ENCODE assay signal across 1 cellular context in genomic region chr4:182938213-182938645, GRCh38.
A peak's percentile ranks its signal among the peaks of the same experiment; 100 is the strongest.
TF ChIP-seq lines count a peak whose summit lies in the region.

No MANE protein-coding gene starts in this region.

TF ChIP-seq in K562, 482 proteins besides CTCF, POLR2A, EP300 and RAD21 (continued from another document and continues in another):
- no peak for TF ChIP-seq E4F1 (CRISPR knock-in tag; IDR thresholded peaks at IDR 0.05; ENCODE audit: borderline replicate concordance)
- TF ChIP-seq ZNF717 (CRISPR knock-in tag; IDR thresholded peaks at IDR 0.05): no peak
- peak; percentile 88 for TF ChIP-seq BHLHE40 (IDR thresholded peaks at IDR 0.05; ENCODE audit: low read length)
- peak; percentile 47 to 53; a peak in 2 of 4 replicates for TF ChIP-seq MAZ (CRISPR knock-in tag; conservative IDR thresholded peaks at IDR 0.05 in 1 of 2, IDR thresholded peaks at IDR 0.05 in 1 of 2)
- TF ChIP-seq ZNF511 (CRISPR knock-in tag; IDR thresholded peaks at IDR 0.05): peak; percentile 38; the same call in 1 of the 2 replicates
- TF ChIP-seq CREM (IDR thresholded peaks at IDR 0.05; ENCODE audit: low read depth): 0 out of 2 replicates have a peak, but pooled peaks have one; percentile 25
- peak; percentile 84 for TF ChIP-seq L3MBTL2 (IDR thresholded peaks at IDR 0.05)
- peak in 1 of 3 experiments; percentile 15 for TF ChIP-seq YY1 (IDR thresholded peaks at IDR 0.05; ENCODE audit: borderline replicate concordance in 1 of 3, control insufficient read depth in 1 of 3, extremely low read depth in 1 of 3, insufficient read depth in 3 of 3, insufficient read length in 1 of 3, insufficient replicate concordance in 2 of 3, low read depth in 1 of 3, low read length in 2 of 3)
- peak; percentile 90 for TF ChIP-seq ARID2 (IDR thresholded peaks at IDR 0.05)
- TF ChIP-seq MNT (conservative IDR thresholded peaks at IDR 0.05): 0 out of 4 replicates have a peak, but pooled peaks of 1 of the 2 experiments have one; percentile 29
- TF ChIP-seq SP1 (CRISPR knock-in tag; IDR thresholded peaks at IDR 0.05): peak; percentile 25; the same call in 1 of the 2 replicates
- TF ChIP-seq ZNF592 (IDR thresholded peaks at IDR 0.05): peak; percentile 52; the same call in 1 of the 2 replicates
- peak; percentile 27; the same call in 1 of the 2 replicates for TF ChIP-seq CTBP1 (IDR thresholded peaks at IDR 0.05; ENCODE audit: borderline replicate concordance)
- peak; percentile 39; the same call in 1 of the 2 replicates for TF ChIP-seq EP400 (IDR thresholded peaks at IDR 0.05)
- TF ChIP-seq CXXC5 (CRISPR knock-in tag; IDR thresholded peaks at IDR 0.05): peak; percentile 46
- TF ChIP-seq ZNF184 (CRISPR knock-in tag; IDR thresholded peaks at IDR 0.05): no peak
- no peak for TF ChIP-seq HMBOX1 (IDR thresholded peaks at IDR 0.05)
- 0 out of 4 replicates have a peak, but pooled peaks of 1 of the 2 experiments have one; percentile 16 for TF ChIP-seq NONO (IDR thresholded peaks at IDR 0.05; ENCODE audit: low read depth in 2 of 2, low read length in 1 of 2)
- peak; percentile 68; the same call in 1 of the 2 replicates for TF ChIP-seq MYNN (IDR thresholded peaks at IDR 0.05)
- no peak for TF ChIP-seq MYNN (CRISPR knock-in tag; IDR thresholded peaks at IDR 0.05)
- 0 out of 2 replicates have a peak, but pooled peaks have one; percentile 4 for TF ChIP-seq ZNF354B (CRISPR knock-in tag; IDR thresholded peaks at IDR 0.05)
- TF ChIP-seq ZNF12 (CRISPR knock-in tag; IDR thresholded peaks at IDR 0.05): no peak
- TF ChIP-seq E2F6 (IDR thresholded peaks at IDR 0.05; ENCODE audit: borderline replicate concordance in 1 of 2, extremely low read depth in 1 of 2, insufficient read depth in 1 of 2, insufficient read length in 1 of 2, low read depth in 1 of 2, low read length in 1 of 2, poor library complexity in 1 of 2, severe bottlenecking in 1 of 2): peak in 1 of 2 experiments; percentile 41
- TF ChIP-seq KAT8 (IDR thresholded peaks at IDR 0.05; ENCODE audit: low read depth): no peak
- peak; percentile 93 for TF ChIP-seq STAG1 (CRISPR knock-in tag; IDR thresholded peaks at IDR 0.05; ENCODE audit: borderline replicate concordance)
- peak; percentile 57 for TF ChIP-seq ZBTB33 (CRISPR knock-in tag; IDR thresholded peaks at IDR 0.05)
- 0 out of 4 replicates have a peak, but pooled peaks of 1 of the 2 experiments have one; percentile 27 for TF ChIP-seq RCOR1 (IDR thresholded peaks at IDR 0.05; ENCODE audit: borderline replicate concordance in 1 of 2, low read depth in 2 of 2, low read length in 2 of 2)
- TF ChIP-seq ESRRA (IDR thresholded peaks at IDR 0.05; ENCODE audit: borderline replicate concordance, low read depth): peak; percentile 58; the same call in 1 of the 2 replicates
